ENCODE assay signal across 16 cellular contexts in genomic region chr10:69097729-69098128, GRCh38.
"Had no signal": no experiment of that assay in that cellular context is flagged by ENCODE, and none has a peak within 500 bp of the region (broad histone marks: within the 10 kb centered on the region; RNA-seq: fewer than 3 reads in every experiment).

No MANE protein-coding gene starts in this region.

- H3K4me3 Mint-ChIP-seq: activated naive CD4-positive, alpha-beta T cell treated with anti-CD3 and anti-CD28 coated beads for 36 hours; memory B cell; stimulated activated memory B cell treated with anti-CD40 and anti-IgM and Interleukin-4, amounts not matched to agents 10 μg/mL and 1 μg/mL and 100 μg/mL, for 72 hours; T-helper 2 cell treated with Interferon-gamma antibody and Interleukin-4, amounts not matched to agents 5 μg/mL and 100 μg/mL, for 36 hours; type B pancreatic cell had no signal

- H3K9me3 ChIP-seq: heart right ventricle, pancreas, right lobe of liver, testis had no signal

- ATAC-seq: heart right ventricle; pancreas; right lobe of liver; stimulated activated memory B cell treated with anti-CD40 and anti-IgM and Interleukin-4, amounts not matched to agents 10 μg/mL and 1 μg/mL and 100 μg/mL, for 72 hours had no signal

- H3K4me3 ChIP-seq: heart right ventricle, pancreas, right lobe of liver, testis had no signal

- H3K27me3 ChIP-seq: heart right ventricle, pancreas, right lobe of liver, testis had no signal

- H3K36me3 Mint-ChIP-seq: type B pancreatic cell had no signal

- H3K4me1 ChIP-seq: pancreas, right lobe of liver, testis had no signal

- H3K27ac Mint-ChIP-seq: activated naive CD4-positive, alpha-beta T cell treated with anti-CD3 and anti-CD28 coated beads for 36 hours; memory B cell; stimulated activated memory B cell treated with anti-CD40 and anti-IgM and Interleukin-4, amounts not matched to agents 10 μg/mL and 1 μg/mL and 100 μg/mL, for 72 hours; type B pancreatic cell had no signal

- H3K27ac ChIP-seq: heart right ventricle, pancreas, right lobe of liver, testis had no signal

- H3K9me3 Mint-ChIP-seq: activated naive CD4-positive, alpha-beta T cell treated with anti-CD3 and anti-CD28 coated beads for 36 hours; memory B cell; stimulated activated memory B cell treated with anti-CD40 and anti-IgM and Interleukin-4, amounts not matched to agents 10 μg/mL and 1 μg/mL and 100 μg/mL, for 72 hours; T-helper 2 cell treated with Interferon-gamma antibody and Interleukin-4, amounts not matched to agents 5 μg/mL and 100 μg/mL, for 36 hours; type B pancreatic cell had no signal

- H3K27me3 Mint-ChIP-seq: memory B cell; stimulated activated memory B cell treated with anti-CD40 and anti-IgM and Interleukin-4, amounts not matched to agents 10 μg/mL and 1 μg/mL and 100 μg/mL, for 72 hours had no signal

- DNase-seq: activated CD4-positive, alpha-beta T cell treated with anti-CD3 and anti-CD28 coated beads for 48 hours; activated naive CD4-positive, alpha-beta T cell treated with anti-CD3 and anti-CD28 coated beads for 36 hours; activated T-cell treated with anti-CD3 and anti-CD28 coated beads for 4 hours; amygdala; caudate nucleus; heart right ventricle; pancreas; right lobe of liver; small intestine; stimulated activated CD4-positive, alpha-beta T cell treated with anti-CD3 and anti-CD28 coated beads, Interleukin-4, amount 100 ng/mL, for 1 hour; SW 1271; testis had no signal

- H3K36me3 ChIP-seq: pancreas, right lobe of liver had no signal
